ENCODE assay signal across 15 cellular contexts in the genomic region with DNA sequence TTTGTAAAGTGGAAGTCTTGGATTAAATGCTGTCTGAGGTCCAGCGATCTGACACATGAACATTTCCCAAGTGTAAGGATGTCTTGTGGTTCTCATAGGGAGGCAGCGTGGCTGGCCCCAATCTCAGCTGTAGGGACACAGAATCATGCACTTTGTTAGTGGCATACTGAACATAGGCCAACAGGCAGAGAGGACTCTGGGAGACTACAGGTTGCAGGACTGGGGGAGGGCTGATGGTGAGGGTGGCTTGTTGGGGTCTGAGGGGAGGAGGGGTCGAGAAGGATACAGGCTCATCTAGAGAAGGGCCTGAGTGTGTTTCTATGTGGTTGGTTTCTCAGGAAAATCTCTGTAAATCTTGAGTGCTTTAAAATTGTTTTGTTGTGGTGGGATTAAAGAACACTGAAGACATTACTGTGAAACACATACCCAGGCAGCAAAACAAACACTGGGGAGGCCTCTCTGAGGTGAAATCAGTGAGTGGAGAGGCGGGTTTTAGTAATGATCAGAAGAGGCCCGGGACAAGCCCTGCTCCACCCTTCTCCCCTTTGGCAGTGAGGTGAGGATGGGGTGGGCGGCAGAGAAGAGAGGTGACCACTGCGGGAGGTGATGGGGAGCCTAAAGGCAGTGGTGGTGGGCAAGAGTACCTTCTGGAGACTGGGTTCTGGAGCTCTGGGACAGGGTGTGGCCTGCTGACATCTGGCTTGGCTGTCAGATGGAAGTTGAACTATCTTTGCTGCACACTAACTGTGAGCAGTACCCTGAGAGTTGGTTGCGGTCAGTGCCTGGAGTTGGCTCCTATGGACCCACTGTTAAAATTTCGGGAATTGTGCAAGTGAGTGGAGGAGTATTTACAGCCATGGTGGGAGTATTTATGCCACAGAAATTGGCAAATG. TPM values are rescaled to one million over a fixed set of nuclear protein-coding genes. Genes with fewer than 3 reads are reported as not detected.
DNase-seq lines count a peak whose midpoint lies in the region; ATAC-seq, FAIRE-seq and TF ChIP-seq lines count a peak whose summit lies in the region.
"Had no signal": no experiment of that assay in that cellular context is flagged by ENCODE, and none has a peak within 500 bp of the region (broad histone marks: within the 10 kb centered on the region; RNA-seq: fewer than 3 reads in every experiment).

No MANE protein-coding gene starts in this region.

- H3K79me2 ChIP-seq in PC-3 (ENCODE audit: low read length) (no peaks in the 10 kb centered on the region), HepG2 (ENCODE audit: insufficient read depth, low read length) (no peaks in the 10 kb centered on the region)

- no peak for TF ChIP-seq EP300 in HepG2 (IDR thresholded peaks at IDR 0.05; ENCODE audit: low read depth in 2 of 2, low read length in 2 of 2)
- TF ChIP-seq EP300 in HepG2 (CRISPR knock-in tag; IDR thresholded peaks at IDR 0.05; ENCODE audit: borderline replicate concordance): no peak
- TF ChIP-seq EP300 in tibial nerve (IDR thresholded peaks at IDR 0.05): no peak

- peaks cover 5% of the 10 kb centered on the region; the same call in 1 of the 2 replicates for H3K4me1 ChIP-seq in PC-3 (ENCODE audit: insufficient read depth, low read length)
- peaks cover 43% of the 10 kb centered on the region for H3K4me1 ChIP-seq in HepG2 (ENCODE audit: insufficient read depth, low read length)
- peaks cover 0 to 72% (median 30%) of the 10 kb centered on the region in 4 donors for H3K4me1 ChIP-seq in tibial nerve

- no peak for TF ChIP-seq RAD21 in HepG2 (CRISPR knock-in tag; IDR thresholded peaks at IDR 0.05)

- WGBS in HepG2 (ENCODE audit: low lambda C conversion rate): 22% methylated on average over 9 of the region's 9 CpGs
- 47 to 48% methylated on average over 9 of the region's 9 CpGs for WGBS in tibial nerve, 2 donors

- DNase-seq in PC-3 (no peak), HepG2 (ENCODE audit: low spot score) (no peak), tibial nerve (ENCODE audit: low spot score in 2 of 2) (no peak)
- no peak for DNase-seq in activated effector memory CD4-positive, alpha-beta T cell treated with anti-CD3 and anti-CD28 coated beads, Interleukin-2, amount 50 U/mL, for 16 hours
- DNase-seq: activated CD4-positive, alpha-beta T cell treated with anti-CD3 and anti-CD28 coated beads, Interleukin-2, amount 10 ng/mL, durations not matched to agents 24 days and 14 days; DND-41; H9; midbrain; NCI-H1436; NCI-H2171; NCI-H526; T-cell; testis had no signal

- no peaks in the 10 kb centered on the region for H4K20me1 ChIP-seq in PC-3 (ENCODE audit: low read length)
- no peaks in the 10 kb centered on the region for H4K20me1 ChIP-seq in HepG2 (ENCODE audit: insufficient read depth, low read length)

- no peaks in the 10 kb centered on the region for H3K27me3 ChIP-seq in PC-3 (ENCODE audit: low read length)
- peaks cover 12 to 37% of the 10 kb centered on the region in 2 experiments for H3K27me3 ChIP-seq in HepG2 (ENCODE audit: control insufficient read depth in 1 of 2, insufficient read depth in 2 of 2, low read length in 2 of 2)
- H3K27me3 ChIP-seq in tibial nerve: no peaks in the 10 kb centered on the region
- H3K27me3 ChIP-seq: testis had no signal

- TF ChIP-seq CTCF in PC-3 (conservative IDR thresholded peaks at IDR 0.05; ENCODE audit: low read depth, low read length) (no peak), HepG2 (CRISPR knock-in tag; IDR thresholded peaks at IDR 0.05) (no peak), tibial nerve (IDR thresholded peaks at IDR 0.05) (no peak)

- H3K27ac ChIP-seq in PC-3 (ENCODE audit: low read length): no peak overlapping the region
- no peak overlapping the region for H3K27ac ChIP-seq in HepG2 (ENCODE audit: extremely low read length, insufficient read depth, low read length)
- peak overlapping the region in 3 of 4 donors; percentile 0 to 89 (median 80) for H3K27ac ChIP-seq in tibial nerve

- H3F3A ChIP-seq in PC-3 (ENCODE audit: low read length, unreplicated experiment): no peaks in the 10 kb centered on the region

- no peak for TF ChIP-seq POLR2A in HepG2 (IDR thresholded peaks at IDR 0.05; ENCODE audit: insufficient read depth in 1 of 2, low read depth in 2 of 2, low read length in 2 of 2)
- no peak for TF ChIP-seq POLR2A in tibial nerve (IDR thresholded peaks at IDR 0.05)

- H3K9me3 ChIP-seq in PC-3 (ENCODE audit: low read length): no peaks in the 10 kb centered on the region
- no peaks in the 10 kb centered on the region for H3K9me3 ChIP-seq in HepG2 (ENCODE audit: low read length)
- no peaks in the 10 kb centered on the region for H3K9me3 ChIP-seq in tibial nerve
- H3K9me3 ChIP-seq: testis had no signal

- H2AFZ ChIP-seq in PC-3 (ENCODE audit: low read length): no peak overlapping the region
- no peak overlapping the region for H2AFZ ChIP-seq in HepG2 (ENCODE audit: low read length)

- in situ Hi-C loops in HepG2 (cut with HindIII; ENCODE audit: extremely low pct_ligation_motif_present, low pct_unique_long_range_greater_than_20kb): no loop called here

- BruUV-seq in PC-3 (replicated peaks; lab: Mats Ljungman, UMichigan) (TSS peak; percentile 7), HepG2 (replicated peaks; lab: Mats Ljungman, UMichigan) (TSS peak; percentile 50)

- no peak overlapping the region for H3K9ac ChIP-seq in PC-3 (ENCODE audit: low read length)
- H3K9ac ChIP-seq in HepG2 (ENCODE audit: insufficient read depth, low read depth, low read length): no peak overlapping the region

- no peaks in the 10 kb centered on the region for H3K36me3 ChIP-seq in PC-3 (ENCODE audit: low read depth, low read length)
- no peaks in the 10 kb centered on the region for H3K36me3 ChIP-seq in HepG2 (replicated peaks in 1 of 2; ENCODE audit: control insufficient read depth in 1 of 2, insufficient read depth in 2 of 2, low read length in 2 of 2)
- peaks cover 0 to 13% (median 0%) of the 10 kb centered on the region in 3 donors for H3K36me3 ChIP-seq in tibial nerve

- no peak overlapping the region for H3K4me2 ChIP-seq in PC-3 (ENCODE audit: low read length)
- H3K4me2 ChIP-seq in HepG2 (ENCODE audit: low read depth, low read length): no peak overlapping the region

- no peak overlapping the region for H3K4me3 ChIP-seq in PC-3 (ENCODE audit: low read length)
- no peak overlapping the region for H3K4me3 ChIP-seq in HepG2 (replicated peaks in 1 of 3; ENCODE audit: insufficient read depth in 1 of 3, low read depth in 2 of 3, low read length in 3 of 3)
- H3K4me3 ChIP-seq in tibial nerve: no peak overlapping the region
- H3K4me3 ChIP-seq: testis had no signal

- no peak for FAIRE-seq in HepG2 (lab: Jason Lieb, UNC)

- no peaks in the 10 kb centered on the region for H3K9me2 ChIP-seq in PC-3 (replicated peaks; ENCODE audit: low read length)

- ATAC-seq in PC-3 (no peak), HepG2 (no peak), HG02870 (IDR thresholded peaks at IDR 0.05; ENCODE audit: unreplicated experiment) (no peak)
- ATAC-seq: T-cell had no signal

- CTCF ChIA-PET in PC-3 (lab: Charles Lee) (no interaction called here), HepG2 (lab: Yijun Ruan, JAX; ENCODE audit: low intra/inter-chr PET ratio, low total read pairs) (no interaction called here)

- POLR2A ChIA-PET in PC-3 (lab: Charles Lee; ENCODE audit: unreplicated experiment): no interaction called here
- POLR2A ChIA-PET in HepG2 (lab: Yijun Ruan, JAX): interaction anchor here (0.9 to 2.0 kb wide), 4 partner anchors 28 to 40 kb away, joined by 3 to 7 read pairs (median 4); partner anchors contain the start of gene KHNYN

- intact Hi-C loops in PC-3 (cut with micrococcal nuclease): no loop called here
- intact Hi-C loops in HepG2 (cut with micrococcal nuclease; ENCODE audit: unreplicated experiment): loop anchor here (1.0 to 2.0 kb wide), 2 partner anchors 15 to 68 kb away; no protein-coding TSS in a partner anchor

RNA-seq across cellular contexts. Expression of gene NYNRIN, which starts 3.3 kb away (rescaled TPM):
- total RNA-seq in PC-3 (2014; rRNA removed) (2.7 and 3.1 TPM in 2 replicates), HepG2 (2016; rRNA removed; fragmentation: Illumina TruSeq; extraction: Trizol) (1.1 and 1.3 TPM in 2 replicates), tibial nerve (10 to 100 TPM; 17.4 to 24.7 (median 19.4) TPM)
- total RNA-seq in HepG2 (2016; cell fraction: cytosol; rRNA removed; fragmentation: Illumina TruSeq; extraction: Trizol; ENCODE audit: low read depth): 0.09 and 0.10 TPM in 2 replicates
- total RNA-seq in HepG2 (2016; cell fraction: insoluble cytoplasmic fraction; rRNA removed; fragmentation: Illumina TruSeq; extraction: Trizol): 0.91 and 1.1 TPM in 2 replicates
- 0.24 and 0.34 TPM in 2 replicates for total RNA-seq in HepG2 (2016; cell fraction: membrane; rRNA removed; fragmentation: Illumina TruSeq; extraction: Trizol)
- 1.0 and 1.4 TPM in 2 replicates for total RNA-seq in HepG2 (2016; cell fraction: nucleus; rRNA removed; fragmentation: Illumina TruSeq; extraction: Trizol)
- 0.63 and 0.95 TPM in 2 replicates for polyA plus RNA-seq in HepG2 (2011; rRNA removed)
- polyA plus RNA-seq in HepG2 (2011; cell fraction: cytosol; rRNA removed): 0.39 and 0.44 TPM in 2 replicates
- polyA plus RNA-seq in HepG2 (2011; cell fraction: nucleus; rRNA removed): 2.0 and 2.1 TPM in 2 replicates
- polyA plus RNA-seq in HepG2 (2012): 1.8 and 5.9 TPM in 2 replicates
- 0.07 and 0.08 TPM in 2 replicates for polyA plus RNA-seq in HepG2 (2016; cell fraction: cytosol; fragmentation: Illumina TruSeq; extraction: Trizol; ENCODE audit: low read depth)
- 0.72 and 0.83 TPM in 2 replicates for polyA plus RNA-seq in HepG2 (2016; cell fraction: insoluble cytoplasmic fraction; fragmentation: Illumina TruSeq; extraction: Trizol; ENCODE audit: low read depth)
- polyA plus RNA-seq in HepG2 (2016; cell fraction: membrane; fragmentation: Illumina TruSeq; extraction: Trizol; ENCODE audit: low read depth): 0.13 and 0.14 TPM in 2 replicates
- 1.2 and 1.5 TPM in 2 replicates for polyA plus RNA-seq in HepG2 (2016; cell fraction: nucleus; fragmentation: Illumina TruSeq; extraction: Trizol; ENCODE audit: insufficient read depth, low read depth)
- 2.4 TPM in 1 of 2 replicates, not detected in the other for polyA minus RNA-seq in HepG2 (2011; rRNA and poly(A)+ RNA removed; ENCODE audit: low replicate concordance)
- 1.4 and 1.5 TPM in 2 replicates for polyA minus RNA-seq in HepG2 (2011; cell fraction: cytosol; rRNA and poly(A)+ RNA removed)
- 1.7 and 1.9 TPM in 2 replicates for polyA minus RNA-seq in HepG2 (2011; cell fraction: nucleus; rRNA and poly(A)+ RNA removed)
- total RNA-seq: activated CD4-positive, alpha-beta T cell treated with anti-CD3 and anti-CD28 coated beads, Interleukin-2, amount 10 ng/mL, durations not matched to agents 24 days and 14 days; M059J had no signal

RNA-seq across cellular contexts. Expression of gene CBLN3, which starts 27.4 kb away (rescaled TPM):
- total RNA-seq in PC-3 (2014; rRNA removed): 2.9 and 3.4 TPM in 2 replicates
- total RNA-seq in HepG2 (2016; rRNA removed; fragmentation: Illumina TruSeq; extraction: Trizol): 0.45 and 0.66 TPM in 2 replicates
- 0.62 and 0.81 TPM in 2 replicates for total RNA-seq in HepG2 (2016; cell fraction: cytosol; rRNA removed; fragmentation: Illumina TruSeq; extraction: Trizol; ENCODE audit: low read depth)
- total RNA-seq in HepG2 (2016; cell fraction: insoluble cytoplasmic fraction; rRNA removed; fragmentation: Illumina TruSeq; extraction: Trizol): 0.58 and 0.78 TPM in 2 replicates
- 1.3 TPM in 2 replicates for total RNA-seq in HepG2 (2016; cell fraction: membrane; rRNA removed; fragmentation: Illumina TruSeq; extraction: Trizol)
- 0.47 and 0.60 TPM in 2 replicates for total RNA-seq in HepG2 (2016; cell fraction: nucleus; rRNA removed; fragmentation: Illumina TruSeq; extraction: Trizol)
- 0.74 and 0.98 TPM in 2 replicates for polyA plus RNA-seq in HepG2 (2011; rRNA removed)
- polyA plus RNA-seq in HepG2 (2011; cell fraction: cytosol; rRNA removed): 0.71 and 0.97 TPM in 2 replicates
- 1.3 and 1.8 TPM in 2 replicates for polyA plus RNA-seq in HepG2 (2011; cell fraction: nucleus; rRNA removed)
- 0.77 and 1.9 TPM in 2 replicates for polyA plus RNA-seq in HepG2 (2012)
- polyA plus RNA-seq in HepG2 (2016; cell fraction: cytosol; fragmentation: Illumina TruSeq; extraction: Trizol; ENCODE audit: low read depth): 0.70 and 0.86 TPM in 2 replicates
- 0.62 and 1.3 TPM in 2 replicates for polyA plus RNA-seq in HepG2 (2016; cell fraction: insoluble cytoplasmic fraction; fragmentation: Illumina TruSeq; extraction: Trizol; ENCODE audit: low read depth)
- polyA plus RNA-seq in HepG2 (2016; cell fraction: membrane; fragmentation: Illumina TruSeq; extraction: Trizol; ENCODE audit: low read depth): 1.4 TPM in 2 replicates
- polyA plus RNA-seq in HepG2 (2016; cell fraction: nucleus; fragmentation: Illumina TruSeq; extraction: Trizol; ENCODE audit: insufficient read depth, low read depth): 1.3 and 1.6 TPM in 2 replicates
- 0.37 and 0.92 TPM in 2 replicates for polyA minus RNA-seq in HepG2 (2011; rRNA and poly(A)+ RNA removed; ENCODE audit: low replicate concordance)
- 0.30 and 0.35 TPM in 2 replicates for polyA minus RNA-seq in HepG2 (2011; cell fraction: cytosol; rRNA and poly(A)+ RNA removed)
- 0.52 and 0.75 TPM in 2 replicates for polyA minus RNA-seq in HepG2 (2011; cell fraction: nucleus; rRNA and poly(A)+ RNA removed)
- 1 to 10 TPM; 2.1 to 6.9 (median 5.1) TPM for total RNA-seq in tibial nerve

RNA-seq across cellular contexts. Expression of gene KHNYN, which starts 27.7 kb away (rescaled TPM):
- 50.9 and 51.6 TPM in 2 replicates for total RNA-seq in PC-3 (2014; rRNA removed)
- 72.2 and 75.7 TPM in 2 replicates for total RNA-seq in HepG2 (2016; rRNA removed; fragmentation: Illumina TruSeq; extraction: Trizol)
- total RNA-seq in HepG2 (2016; cell fraction: cytosol; rRNA removed; fragmentation: Illumina TruSeq; extraction: Trizol; ENCODE audit: low read depth): 10.2 and 10.7 TPM in 2 replicates
- 60.0 and 78.8 TPM in 2 replicates for total RNA-seq in HepG2 (2016; cell fraction: insoluble cytoplasmic fraction; rRNA removed; fragmentation: Illumina TruSeq; extraction: Trizol)
- total RNA-seq in HepG2 (2016; cell fraction: membrane; rRNA removed; fragmentation: Illumina TruSeq; extraction: Trizol): 35.9 and 40.5 TPM in 2 replicates
- total RNA-seq in HepG2 (2016; cell fraction: nucleus; rRNA removed; fragmentation: Illumina TruSeq; extraction: Trizol): 62.0 and 78.7 TPM in 2 replicates
- polyA plus RNA-seq in HepG2 (2011; rRNA removed): 52.8 and 76.4 TPM in 2 replicates
- polyA plus RNA-seq in HepG2 (2011; cell fraction: cytosol; rRNA removed): 36.1 and 40.8 TPM in 2 replicates
- 158 and 160 TPM in 2 replicates for polyA plus RNA-seq in HepG2 (2011; cell fraction: nucleus; rRNA removed)
- polyA plus RNA-seq in HepG2 (2012): 82.6 and 83.5 TPM in 2 replicates
- 4.7 and 5.4 TPM in 2 replicates for polyA plus RNA-seq in HepG2 (2016; cell fraction: cytosol; fragmentation: Illumina TruSeq; extraction: Trizol; ENCODE audit: low read depth)
- 37.4 and 41.5 TPM in 2 replicates for polyA plus RNA-seq in HepG2 (2016; cell fraction: insoluble cytoplasmic fraction; fragmentation: Illumina TruSeq; extraction: Trizol; ENCODE audit: low read depth)
- 19.0 and 20.9 TPM in 2 replicates for polyA plus RNA-seq in HepG2 (2016; cell fraction: membrane; fragmentation: Illumina TruSeq; extraction: Trizol; ENCODE audit: low read depth)
- 71.6 and 72.4 TPM in 2 replicates for polyA plus RNA-seq in HepG2 (2016; cell fraction: nucleus; fragmentation: Illumina TruSeq; extraction: Trizol; ENCODE audit: insufficient read depth, low read depth)
- polyA minus RNA-seq in HepG2 (2011; rRNA and poly(A)+ RNA removed; ENCODE audit: low replicate concordance): 29.4 and 108 TPM in 2 replicates
- 32.8 and 41.4 TPM in 2 replicates for polyA minus RNA-seq in HepG2 (2011; cell fraction: cytosol; rRNA and poly(A)+ RNA removed)
- 109 and 126 TPM in 2 replicates for polyA minus RNA-seq in HepG2 (2011; cell fraction: nucleus; rRNA and poly(A)+ RNA removed)
- total RNA-seq in tibial nerve: 100 to 1,000 TPM in 1 of 4 donors, 10 to 100 TPM in 3; 66.8 to 106 (median 84.5) TPM

RNA-seq across cellular contexts. Expression of gene NFATC4, which starts 34.1 kb away (rescaled TPM):
- total RNA-seq in PC-3 (2014; rRNA removed) (11.5 and 15.1 TPM in 2 replicates), HepG2 (2016; rRNA removed; fragmentation: Illumina TruSeq; extraction: Trizol) (0.04 TPM in 1 of 2 replicates, not detected in the other), tibial nerve (100 to 1,000 TPM in 2 of 4 donors, 10 to 100 TPM in 2; 58.6 to 132 (median 99.1) TPM)
- not detected in 2 replicates for total RNA-seq in HepG2 (2016; cell fraction: cytosol; rRNA removed; fragmentation: Illumina TruSeq; extraction: Trizol; ENCODE audit: low read depth)
- 0.11 TPM in 1 of 2 replicates, not detected in the other for total RNA-seq in HepG2 (2016; cell fraction: insoluble cytoplasmic fraction; rRNA removed; fragmentation: Illumina TruSeq; extraction: Trizol)
- not detected in 2 replicates for total RNA-seq in HepG2 (2016; cell fraction: membrane; rRNA removed; fragmentation: Illumina TruSeq; extraction: Trizol)
- 0.34 TPM in 1 of 2 replicates, not detected in the other for total RNA-seq in HepG2 (2016; cell fraction: nucleus; rRNA removed; fragmentation: Illumina TruSeq; extraction: Trizol)
- 0.15 and 0.24 TPM in 2 replicates for polyA plus RNA-seq in HepG2 (2011; rRNA removed)
- polyA plus RNA-seq in HepG2 (2011; cell fraction: cytosol; rRNA removed): 0.03 and 0.05 TPM in 2 replicates
- polyA plus RNA-seq in HepG2 (2011; cell fraction: nucleus; rRNA removed): 1.6 and 2.4 TPM in 2 replicates
- polyA plus RNA-seq in HepG2 (2012): 0.17 and 0.40 TPM in 2 replicates
- polyA plus RNA-seq in HepG2 (2016; cell fraction: cytosol; fragmentation: Illumina TruSeq; extraction: Trizol; ENCODE audit: low read depth): not detected in 2 replicates
- not detected in 2 replicates for polyA plus RNA-seq in HepG2 (2016; cell fraction: insoluble cytoplasmic fraction; fragmentation: Illumina TruSeq; extraction: Trizol; ENCODE audit: low read depth)
- polyA plus RNA-seq in HepG2 (2016; cell fraction: membrane; fragmentation: Illumina TruSeq; extraction: Trizol; ENCODE audit: low read depth): not detected in 2 replicates
- 0.47 TPM in 1 of 2 replicates, not detected in the other for polyA plus RNA-seq in HepG2 (2016; cell fraction: nucleus; fragmentation: Illumina TruSeq; extraction: Trizol; ENCODE audit: insufficient read depth, low read depth)
- 0.32 TPM in 1 of 2 replicates, not detected in the other for polyA minus RNA-seq in HepG2 (2011; rRNA and poly(A)+ RNA removed; ENCODE audit: low replicate concordance)
- not detected in 2 replicates for polyA minus RNA-seq in HepG2 (2011; cell fraction: cytosol; rRNA and poly(A)+ RNA removed)
- 0.37 and 0.39 TPM in 2 replicates for polyA minus RNA-seq in HepG2 (2011; cell fraction: nucleus; rRNA and poly(A)+ RNA removed)
- total RNA-seq: activated CD4-positive, alpha-beta T cell treated with anti-CD3 and anti-CD28 coated beads, Interleukin-2, amount 10 ng/mL, durations not matched to agents 24 days and 14 days had no signal

RNA-seq across cellular contexts. Expression of gene SDR39U1, which starts 40.5 kb away (rescaled TPM):
- 24.7 and 29.8 TPM in 2 replicates for total RNA-seq in PC-3 (2014; rRNA removed)
- 25.0 and 34.4 TPM in 2 replicates for total RNA-seq in HepG2 (2016; rRNA removed; fragmentation: Illumina TruSeq; extraction: Trizol)
- total RNA-seq in HepG2 (2016; cell fraction: cytosol; rRNA removed; fragmentation: Illumina TruSeq; extraction: Trizol; ENCODE audit: low read depth): 13.3 and 16.3 TPM in 2 replicates
- total RNA-seq in HepG2 (2016; cell fraction: insoluble cytoplasmic fraction; rRNA removed; fragmentation: Illumina TruSeq; extraction: Trizol): 19.5 and 33.3 TPM in 2 replicates
- 24.0 and 26.0 TPM in 2 replicates for total RNA-seq in HepG2 (2016; cell fraction: membrane; rRNA removed; fragmentation: Illumina TruSeq; extraction: Trizol)
- total RNA-seq in HepG2 (2016; cell fraction: nucleus; rRNA removed; fragmentation: Illumina TruSeq; extraction: Trizol): 44.1 and 45.4 TPM in 2 replicates
- 129 and 163 TPM in 2 replicates for polyA plus RNA-seq in HepG2 (2011; rRNA removed)
- 99.7 and 120 TPM in 2 replicates for polyA plus RNA-seq in HepG2 (2011; cell fraction: cytosol; rRNA removed)
- 808 and 816 TPM in 2 replicates for polyA plus RNA-seq in HepG2 (2011; cell fraction: nucleus; rRNA removed)
- polyA plus RNA-seq in HepG2 (2012): 66.2 and 118 TPM in 2 replicates
- 50.3 and 55.8 TPM in 2 replicates for polyA plus RNA-seq in HepG2 (2016; cell fraction: cytosol; fragmentation: Illumina TruSeq; extraction: Trizol; ENCODE audit: low read depth)
- 73.2 and 88.2 TPM in 2 replicates for polyA plus RNA-seq in HepG2 (2016; cell fraction: insoluble cytoplasmic fraction; fragmentation: Illumina TruSeq; extraction: Trizol; ENCODE audit: low read depth)
- 64.6 and 72.1 TPM in 2 replicates for polyA plus RNA-seq in HepG2 (2016; cell fraction: membrane; fragmentation: Illumina TruSeq; extraction: Trizol; ENCODE audit: low read depth)
- 164 and 186 TPM in 2 replicates for polyA plus RNA-seq in HepG2 (2016; cell fraction: nucleus; fragmentation: Illumina TruSeq; extraction: Trizol; ENCODE audit: insufficient read depth, low read depth)
- polyA minus RNA-seq in HepG2 (2011; rRNA and poly(A)+ RNA removed; ENCODE audit: low replicate concordance): 27.9 and 51.2 TPM in 2 replicates
- polyA minus RNA-seq in HepG2 (2011; cell fraction: cytosol; rRNA and poly(A)+ RNA removed): 18.8 and 21.3 TPM in 2 replicates
- polyA minus RNA-seq in HepG2 (2011; cell fraction: nucleus; rRNA and poly(A)+ RNA removed): 95.4 and 110 TPM in 2 replicates
- total RNA-seq in tibial nerve: 10 to 100 TPM; 37.9 to 64.9 (median 60.8) TPM

Comparison
In these comparisons a context has a peak if more than half of its experiments do, and no peak if none do; other contexts are left out.
1. H3K27ac ChIP-seq: peak in tibial nerve (3 of 4); none in PC-3 (single experiment) and HepG2 (single experiment).